Comparison of ENCODE assay signal across 1 cellular context in the genomic region with DNA sequence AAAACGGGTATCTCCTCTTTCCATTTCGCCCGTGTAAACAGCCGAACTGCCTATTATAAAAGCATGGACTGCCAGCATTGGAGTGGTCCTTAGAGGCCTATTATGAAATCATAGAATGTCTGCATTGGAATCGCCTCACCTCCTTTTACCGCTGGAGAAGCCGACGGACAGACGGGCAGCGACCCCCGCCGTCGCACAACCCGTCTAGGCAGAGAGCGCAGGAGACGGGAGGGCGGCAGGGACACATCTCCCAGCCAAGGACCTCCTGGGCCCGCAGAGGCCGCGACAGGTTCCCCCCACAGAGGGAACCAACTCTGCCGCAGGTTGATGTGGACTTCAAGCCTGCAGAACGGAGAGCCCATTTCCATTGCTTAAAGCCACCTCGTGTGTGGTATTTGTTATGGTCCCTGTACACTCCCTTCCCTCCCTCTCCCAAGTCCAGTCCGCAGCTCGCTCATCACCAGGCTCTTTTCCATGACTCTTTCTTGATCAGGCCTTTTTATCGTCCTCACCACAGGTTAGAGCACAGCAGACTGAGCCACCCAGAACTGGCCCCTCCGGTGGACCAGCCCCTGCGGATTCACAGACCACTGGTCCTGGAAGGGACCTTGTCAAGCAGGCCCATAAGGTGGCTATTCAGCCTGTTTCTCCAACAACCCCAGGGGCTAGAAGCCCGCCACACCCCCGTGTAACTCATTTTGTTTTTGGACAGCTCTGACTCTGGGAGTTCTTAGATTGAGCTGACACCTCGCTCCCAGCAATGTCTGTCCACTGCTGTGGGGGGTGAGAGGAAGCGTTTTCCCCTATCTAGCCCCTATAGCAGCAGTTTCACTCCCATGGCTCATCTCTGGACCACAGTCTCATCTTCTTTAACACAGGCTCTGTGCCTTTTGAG.
TF ChIP-seq lines count a peak whose summit lies in the region.

No MANE protein-coding gene starts in this region.

TF ChIP-seq in HCT116, 20 proteins besides CTCF, POLR2A, EP300 and RAD21 (continued from another document):
- TF ChIP-seq, protein P1, sequence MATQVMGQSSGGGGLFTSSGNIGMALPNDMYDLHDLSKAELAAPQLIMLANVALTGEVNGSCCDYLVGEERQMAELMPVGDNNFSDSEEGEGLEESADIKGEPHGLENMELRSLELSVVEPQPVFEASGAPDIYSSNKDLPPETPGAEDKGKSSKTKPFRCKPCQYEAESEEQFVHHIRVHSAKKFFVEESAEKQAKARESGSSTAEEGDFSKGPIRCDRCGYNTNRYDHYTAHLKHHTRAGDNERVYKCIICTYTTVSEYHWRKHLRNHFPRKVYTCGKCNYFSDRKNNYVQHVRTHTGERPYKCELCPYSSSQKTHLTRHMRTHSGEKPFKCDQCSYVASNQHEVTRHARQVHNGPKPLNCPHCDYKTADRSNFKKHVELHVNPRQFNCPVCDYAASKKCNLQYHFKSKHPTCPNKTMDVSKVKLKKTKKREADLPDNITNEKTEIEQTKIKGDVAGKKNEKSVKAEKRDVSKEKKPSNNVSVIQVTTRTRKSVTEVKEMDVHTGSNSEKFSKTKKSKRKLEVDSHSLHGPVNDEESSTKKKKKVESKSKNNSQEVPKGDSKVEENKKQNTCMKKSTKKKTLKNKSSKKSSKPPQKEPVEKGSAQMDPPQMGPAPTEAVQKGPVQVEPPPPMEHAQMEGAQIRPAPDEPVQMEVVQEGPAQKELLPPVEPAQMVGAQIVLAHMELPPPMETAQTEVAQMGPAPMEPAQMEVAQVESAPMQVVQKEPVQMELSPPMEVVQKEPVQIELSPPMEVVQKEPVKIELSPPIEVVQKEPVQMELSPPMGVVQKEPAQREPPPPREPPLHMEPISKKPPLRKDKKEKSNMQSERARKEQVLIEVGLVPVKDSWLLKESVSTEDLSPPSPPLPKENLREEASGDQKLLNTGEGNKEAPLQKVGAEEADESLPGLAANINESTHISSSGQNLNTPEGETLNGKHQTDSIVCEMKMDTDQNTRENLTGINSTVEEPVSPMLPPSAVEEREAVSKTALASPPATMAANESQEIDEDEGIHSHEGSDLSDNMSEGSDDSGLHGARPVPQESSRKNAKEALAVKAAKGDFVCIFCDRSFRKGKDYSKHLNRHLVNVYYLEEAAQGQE (IDR thresholded peaks at IDR 0.05; ENCODE audit: low read depth): no peak
- no peak for TF ChIP-seq SIN3A (IDR thresholded peaks at IDR 0.05; ENCODE audit: low read depth)
